Comparison of ENCODE assay signal across 12 cellular contexts in genomic region chr7:17142831-17143541, GRCh38.
DNase-seq lines count a peak whose midpoint lies in the region; ATAC-seq and TF ChIP-seq lines count a peak whose summit lies in the region.
"Had no signal": no experiment of that assay in that cellular context is flagged by ENCODE, and none has a peak within 500 bp of the region (broad histone marks: within the 10 kb centered on the region; RNA-seq: fewer than 3 reads in every experiment).

No MANE protein-coding gene starts in this region.

- peak overlapping the region; percentile 82 for H3K4me3 ChIP-seq in CD4-positive, CD25-positive, alpha-beta regulatory T cell (ENCODE audit: low read depth, low read length)
- H3K4me3 ChIP-seq in MG63 (peak overlapping the region; percentile 23), breast epithelium (peak overlapping the region in 2 of 3 donors; percentile 7 to 30), muscle layer of duodenum (ENCODE audit: low read depth in 1 of 2, low read length in 2 of 2) (peak overlapping the region in 1 of 2 donors; percentile 44)
- H3K4me3 ChIP-seq: HAP-1, prostate gland had no signal

- H3K36me3 Mint-ChIP-seq in CD4-positive, CD25-positive, alpha-beta regulatory T cell = no peaks in the 10 kb centered on the region
- H3K36me3 Mint-ChIP-seq: type B pancreatic cell had no signal

- H3K9me3 ChIP-seq in CD4-positive, CD25-positive, alpha-beta regulatory T cell (ENCODE audit: control insufficient read depth in 2 of 2, low read length in 2 of 2) = no peaks in the 10 kb centered on the region
- H3K9me3 ChIP-seq in MG63 = no peaks in the 10 kb centered on the region
- H3K9me3 ChIP-seq in breast epithelium = no peaks in the 10 kb centered on the region
- H3K9me3 ChIP-seq in muscle layer of duodenum (ENCODE audit: control insufficient read depth in 1 of 2, low read length in 2 of 2) = no peaks in the 10 kb centered on the region
- H3K9me3 ChIP-seq: HAP-1, prostate gland had no signal

- H3K36me3 ChIP-seq in CD4-positive, CD25-positive, alpha-beta regulatory T cell (ENCODE audit: control insufficient read depth, insufficient read depth, low read length) = no peaks in the 10 kb centered on the region
- H3K36me3 ChIP-seq in MG63 (no peaks in the 10 kb centered on the region), breast epithelium (no peaks in the 10 kb centered on the region), muscle layer of duodenum (ENCODE audit: control insufficient read depth in 1 of 2, insufficient read depth in 2 of 2, low read length in 2 of 2) (no peaks in the 10 kb centered on the region)
- H3K36me3 ChIP-seq: HAP-1, prostate gland had no signal

- H3K27me3 ChIP-seq in CD4-positive, CD25-positive, alpha-beta regulatory T cell (ENCODE audit: control insufficient read depth, insufficient read depth, low read length) = no peaks in the 10 kb centered on the region
- H3K27me3 ChIP-seq in MG63 (no peaks in the 10 kb centered on the region), breast epithelium (no peaks in the 10 kb centered on the region), muscle layer of duodenum (ENCODE audit: low read depth, low read length) (no peaks in the 10 kb centered on the region)

- intact Hi-C loops in breast epithelium (cut with DNase I; ENCODE audit: low total_unique reads) = no loop called here

- no peak for TF ChIP-seq CTCF in breast epithelium (IDR thresholded peaks at IDR 0.05)

- peaks cover 59% of the 10 kb centered on the region for H3K4me1 ChIP-seq in CD4-positive, CD25-positive, alpha-beta regulatory T cell (ENCODE audit: control insufficient read depth, insufficient read depth, low read length, poor library complexity, severe bottlenecking)
- H3K4me1 ChIP-seq in breast epithelium (peaks cover 0 to 5% of the 10 kb centered on the region in 2 donors), muscle layer of duodenum (ENCODE audit: control insufficient read depth in 1 of 2, insufficient read depth in 2 of 2, low read length in 2 of 2) (peaks cover 0 to 19% of the 10 kb centered on the region in 2 donors)
- H3K4me1 ChIP-seq: HAP-1, prostate gland had no signal

- no peak for TF ChIP-seq POLR2A in breast epithelium (IDR thresholded peaks at IDR 0.05)

- no peak for ATAC-seq in CD4-positive, CD25-positive, alpha-beta regulatory T cell (ENCODE audit: low read depth in 2 of 2)

- H3K4me1 Mint-ChIP-seq in CD4-positive, CD25-positive, alpha-beta regulatory T cell = peaks cover 47 to 66% (median 55%) of the 10 kb centered on the region in 4 donors

- peak overlapping the region; percentile 31 to 72 (median 65) for H3K27ac Mint-ChIP-seq in CD4-positive, CD25-positive, alpha-beta regulatory T cell
- H3K27ac Mint-ChIP-seq: type B pancreatic cell had no signal

- peak in 1 of 3 donors; percentile 39 for DNase-seq in CD4-positive, CD25-positive, alpha-beta regulatory T cell
- DNase-seq in MG63 (no peak), breast epithelium (ENCODE audit: low spot score in 2 of 2) (no peak), NCI-H1417 (lab: John Stamatoyannopoulos, UW) (no peak), NCI-H82 (lab: John Stamatoyannopoulos, UW) (no peak), NCI-H1048 (lab: John Stamatoyannopoulos, UW) (no peak), inferior parietal cortex (ENCODE audit: extremely low spot score) (no peak)
- DNase-seq: NCI-H1417 treated with DMSO at 0.1 percent for 48 hours had no signal

- H3K4me3 Mint-ChIP-seq in CD4-positive, CD25-positive, alpha-beta regulatory T cell = peak overlapping the region; percentile 48 to 82 (median 76)
- H3K4me3 Mint-ChIP-seq: type B pancreatic cell had no signal

- peak overlapping the region; percentile 47 for H3K27ac ChIP-seq in CD4-positive, CD25-positive, alpha-beta regulatory T cell (ENCODE audit: insufficient read depth, low read length, poor library complexity, severe bottlenecking)
- H3K27ac ChIP-seq in breast epithelium (peak overlapping the region; percentile 26 to 44), muscle layer of duodenum (ENCODE audit: low read length) (peak overlapping the region; percentile 68)
- H3K27ac ChIP-seq: prostate gland had no signal

- H3K9me3 Mint-ChIP-seq in CD4-positive, CD25-positive, alpha-beta regulatory T cell = peaks cover 0 to 2% (median 0%) of the 10 kb centered on the region in 7 donors
- H3K9me3 Mint-ChIP-seq: type B pancreatic cell had no signal

- H3K27me3 Mint-ChIP-seq in CD4-positive, CD25-positive, alpha-beta regulatory T cell = no peaks in the 10 kb centered on the region
- H3K27me3 Mint-ChIP-seq: type B pancreatic cell had no signal
